1 cellular context compared by ENCODE assay signal in genomic region chr19:33201473-33201872, GRCh38.
A peak's percentile ranks its signal among the peaks of the same experiment; 100 is the strongest.
TF ChIP-seq lines count a peak whose summit lies in the region.

No MANE protein-coding gene starts in this region.

TF ChIP-seq in HepG2, 621 proteins besides CTCF, POLR2A, EP300 and RAD21:
- TF ChIP-seq ZBTB38 (CRISPR knock-in tag; IDR thresholded peaks at IDR 0.05) (no peak), ZNF629 (CRISPR knock-in tag; conservative IDR thresholded peaks at IDR 0.05) (peak; percentile 90)
TF ChIP-seq in HepG2: peak in this region for 1.
